Comparison of ENCODE assay signal across 8 cellular contexts in genomic region chr9:94126844-94127243, GRCh38.
"Had no signal": no experiment of that assay in that cellular context is flagged by ENCODE, and none has a peak within 500 bp of the region (broad histone marks: within the 10 kb centered on the region; RNA-seq: fewer than 3 reads in every experiment).

No MANE protein-coding gene starts in this region.

- H3K4me1 ChIP-seq: HAP-1 had no signal

- H3K27ac Mint-ChIP-seq: IgD-negative memory B cell had no signal

- H3K4me1 Mint-ChIP-seq: IgD-negative memory B cell had no signal

- H3K27ac ChIP-seq: GM23248, KMS-11 had no signal

- H3K36me3 ChIP-seq: HAP-1 had no signal

- H3K4me3 ChIP-seq: GM23248, HAP-1 had no signal

- FAIRE-seq: HTR-8/SVneo had no signal

- H3K4me3 Mint-ChIP-seq: IgD-negative memory B cell had no signal

- DNase-seq: GM23248, GOT3, H7, KBM-7 had no signal
